12 cellular contexts compared by ENCODE assay signal in genomic region chr2:237438082-237438925, GRCh38. TPM values are rescaled to one million over a fixed set of nuclear protein-coding genes. Genes with fewer than 3 reads are reported as not detected.
A peak's percentile ranks its signal among the peaks of the same experiment; 100 is the strongest.
DNase-seq lines count a peak whose midpoint lies in the region; ATAC-seq, FAIRE-seq and TF ChIP-seq lines count a peak whose summit lies in the region.
"Had no signal": no experiment of that assay in that cellular context is flagged by ENCODE, and none has a peak within 500 bp of the region (broad histone marks: within the 10 kb centered on the region; RNA-seq: fewer than 3 reads in every experiment).

No MANE protein-coding gene starts in this region.

- no peak for FAIRE-seq in keratinocyte (lab: Jason Lieb, UNC)

- no peaks in the 10 kb centered on the region for H3K27me3 ChIP-seq in keratinocyte (ENCODE audit: control insufficient read depth, extremely low read depth, insufficient read depth, low read length)

- no peaks in the 10 kb centered on the region for H3K9me3 ChIP-seq in keratinocyte (ENCODE audit: control insufficient read depth, low read depth, low read length)
- H3K9me3 ChIP-seq: prostate gland had no signal

- H4K20me1 ChIP-seq in keratinocyte (ENCODE audit: control insufficient read depth, extremely low read depth, insufficient read depth, low read length): no peaks in the 10 kb centered on the region

- no peaks in the 10 kb centered on the region for H3K27me3 Mint-ChIP-seq in stimulated activated naive CD8-positive, alpha-beta T cell treated with anti-CD3 and anti-CD28 coated beads, Interleukin-15, amount 100 ng/mL, for 72 hours

- TF ChIP-seq CTCF in keratinocyte (optimal IDR thresholded peaks at IDR 0.05 in 1 of 3, IDR thresholded peaks at IDR 0.05 in 1 of 3, conservative IDR thresholded peaks at IDR 0.05 in 1 of 3; ENCODE audit: extremely low read depth in 1 of 3, insufficient read depth in 2 of 3, low read length in 3 of 3) (no peak), RWPE1 (conservative IDR thresholded peaks at IDR 0.05; ENCODE audit: low read depth) (no peak)

- H3K36me3 ChIP-seq in keratinocyte (ENCODE audit: control insufficient read depth in 2 of 2, extremely low read depth in 1 of 2, insufficient read depth in 2 of 2, low read length in 2 of 2): no peaks in the 10 kb centered on the region
- H3K36me3 ChIP-seq: prostate gland had no signal

- no peak overlapping the region for H3K27ac Mint-ChIP-seq in stimulated activated naive CD8-positive, alpha-beta T cell treated with anti-CD3 and anti-CD28 coated beads, Interleukin-15, amount 100 ng/mL, for 72 hours
- H3K27ac Mint-ChIP-seq: IgD-negative memory B cell had no signal

- peaks cover 16% of the 10 kb centered on the region for H3K4me1 ChIP-seq in keratinocyte (ENCODE audit: control insufficient read depth, extremely low read depth, insufficient read depth, low read length)

- ATAC-seq in stimulated activated naive CD8-positive, alpha-beta T cell treated with anti-CD3 and anti-CD28 coated beads, Interleukin-15, Interleukin-2, amounts not matched to agents 100 U/mL and 50 U/mL, for 24 hours: no peak
- no peak for ATAC-seq in stimulated activated naive CD8-positive, alpha-beta T cell treated with anti-CD3 and anti-CD28 coated beads, Interleukin-15, amount 100 ng/mL, for 72 hours

- H3K4me3 ChIP-seq in keratinocyte (ENCODE audit: control insufficient read depth in 2 of 3, extremely low read depth in 1 of 3, insufficient read depth in 2 of 3, low read depth in 1 of 3, low read length in 3 of 3): no peak overlapping the region
- H3K4me3 ChIP-seq: prostate gland had no signal

- DNase-seq in stimulated activated naive CD8-positive, alpha-beta T cell treated with anti-CD3 and anti-CD28 coated beads, Interleukin-15, Interleukin-2, amounts not matched to agents 100 U/mL and 50 U/mL, for 24 hours: peak; percentile 18
- no peak for DNase-seq in stimulated activated naive CD8-positive, alpha-beta T cell treated with anti-CD3 and anti-CD28 coated beads, Interleukin-15, amount 100 ng/mL, for 72 hours
- DNase-seq in RKO (ENCODE audit: low spot score): peak; percentile 7
- DNase-seq in keratinocyte (ENCODE audit: low read depth, low spot score): no peak
- DNase-seq in RWPE1 (ENCODE audit: low spot score): no peak
- DNase-seq in NCI-H187 treated with DMSO at 0.1 percent for 48 hours (lab: John Stamatoyannopoulos, UW): no peak
- no peak for DNase-seq in stimulated activated CD4-positive, alpha-beta T cell treated with anti-CD3 and anti-CD28 coated beads, Interleukin-4, amount 100 ng/mL, for 1 hour
- no peak for DNase-seq in stimulated activated CD4-positive, alpha-beta T cell treated with anti-CD3 and anti-CD28 coated beads, Interleukin-4, amount 100 ng/mL, for 24 hours
- DNase-seq: activated CD4-positive, alpha-beta T cell treated with anti-CD3 and anti-CD28 coated beads, Interleukin-2, amount 50 U/mL, for 4 hours; stimulated activated CD8-positive, alpha-beta memory T cell treated with anti-CD3 and anti-CD28 coated beads, Interleukin-4, amount 100 ng/mL, for 48 hours had no signal

- H2AFZ ChIP-seq in keratinocyte (ENCODE audit: control insufficient read depth, low read length): peak overlapping the region; percentile 57

- dilution Hi-C loops in keratinocyte (cut with MboI; ENCODE audit: extremely low pct_ligation_motif_present, low sequenced_read_pairs): no loop called here

- H3K79me2 ChIP-seq in keratinocyte (ENCODE audit: control insufficient read depth, insufficient read depth, low read length): no peaks in the 10 kb centered on the region

- no peak overlapping the region for H3K4me2 ChIP-seq in keratinocyte (ENCODE audit: control insufficient read depth, extremely low read depth, insufficient read depth, low read depth, low read length)

- H3K4me3 Mint-ChIP-seq in stimulated activated naive CD8-positive, alpha-beta T cell treated with anti-CD3 and anti-CD28 coated beads, Interleukin-15, amount 100 ng/mL, for 72 hours: no peak overlapping the region
- H3K4me3 Mint-ChIP-seq: IgD-negative memory B cell had no signal

- no peak overlapping the region for H3K9ac ChIP-seq in keratinocyte (ENCODE audit: control insufficient read depth, extremely low read depth, insufficient read depth, low read length)

- POLR2A ChIA-PET in RWPE1 (lab: Yijun Ruan, JAX; ENCODE audit: low non-redundant PET): no interaction called here

- peaks cover 98% of the 10 kb centered on the region for H3K4me1 Mint-ChIP-seq in stimulated activated naive CD8-positive, alpha-beta T cell treated with anti-CD3 and anti-CD28 coated beads, Interleukin-15, amount 100 ng/mL, for 72 hours

- peaks cover 0 to 3% of the 10 kb centered on the region in 2 donors for H3K9me3 Mint-ChIP-seq in stimulated activated naive CD8-positive, alpha-beta T cell treated with anti-CD3 and anti-CD28 coated beads, Interleukin-15, amount 100 ng/mL, for 72 hours

- CTCF ChIA-PET in RWPE1 (lab: Yijun Ruan, JAX): interaction anchor here (0.7 kb wide), 1 partner anchor 68 kb away, joined by 3 read pairs; no protein-coding TSS in a partner anchor

- no peaks in the 10 kb centered on the region for H3K9me1 ChIP-seq in keratinocyte (ENCODE audit: control insufficient read depth, extremely low read depth, insufficient read depth, low read length)

- H3K27ac ChIP-seq in keratinocyte (ENCODE audit: control insufficient read depth, insufficient read depth, low read length) (no peak overlapping the region), RWPE1 (no peak overlapping the region)
- H3K27ac ChIP-seq: prostate gland had no signal

RNA-seq across cellular contexts. Expression of gene COL6A3, which starts 24.3 kb away (rescaled TPM):
- polyA plus RNA-seq in keratinocyte: 0.01 TPM in 1 of 3 replicates, not detected in the others
- polyA plus RNA-seq in keratinocyte (2011; ENCODE audit: low read depth): not detected
- 0.01 TPM in 2 replicates for polyA plus RNA-seq in keratinocyte (2011; cell fraction: cytosol; rRNA removed)
- polyA plus RNA-seq in keratinocyte (2011; cell fraction: nucleus; rRNA removed): 0.01 TPM in 1 of 2 replicates, not detected in the other
- 0.02 TPM in 1 of 2 replicates, not detected in the other for polyA plus RNA-seq in keratinocyte (2012; ENCODE audit: low replicate concordance)
- 1.9 TPM in 1 of 3 replicates, not detected in the others for polyA minus RNA-seq in keratinocyte
- not detected for polyA minus RNA-seq in keratinocyte (2011; cell fraction: cytosol; rRNA and poly(A)+ RNA removed)
- polyA minus RNA-seq in keratinocyte (2011; cell fraction: nucleus; rRNA and poly(A)+ RNA removed): not detected in 2 replicates
- polyA plus RNA-seq: IgD-negative memory B cell had no signal

RNA-seq across cellular contexts. Expression of gene MLPH, which starts 48.7 kb away (rescaled TPM):
- polyA plus RNA-seq in keratinocyte: 0.67 to 1.8 TPM (median 1.0 TPM) in 3 replicates
- 3.4 TPM for polyA plus RNA-seq in keratinocyte (2011; ENCODE audit: low read depth)
- polyA plus RNA-seq in keratinocyte (2011; cell fraction: cytosol; rRNA removed): 0.67 and 0.70 TPM in 2 replicates
- polyA plus RNA-seq in keratinocyte (2011; cell fraction: nucleus; rRNA removed): 2.4 and 2.5 TPM in 2 replicates
- polyA plus RNA-seq in keratinocyte (2012; ENCODE audit: low replicate concordance): 0.83 and 5.8 TPM in 2 replicates
- 1.9 to 3.7 TPM (median 3.0 TPM) in 3 replicates for polyA minus RNA-seq in keratinocyte
- polyA minus RNA-seq in keratinocyte (2011; cell fraction: cytosol; rRNA and poly(A)+ RNA removed): 3.5 TPM
- 1.3 and 1.6 TPM in 2 replicates for polyA minus RNA-seq in keratinocyte (2011; cell fraction: nucleus; rRNA and poly(A)+ RNA removed)
- polyA plus RNA-seq: IgD-negative memory B cell had no signal

Comparison
In these comparisons a context has a peak if more than half of its experiments do, and no peak if none do; other contexts are left out.
1. DNase-seq: peak in stimulated activated naive CD8-positive, alpha-beta T cell treated with anti-CD3 and anti-CD28 coated beads, Interleukin-15, Interleukin-2, amounts not matched to agents 100 U/mL and 50 U/mL, for 24 hours (single experiment) and RKO (single experiment); none in stimulated activated naive CD8-positive, alpha-beta T cell treated with anti-CD3 and anti-CD28 coated beads, Interleukin-15, amount 100 ng/mL, for 72 hours (0 of 2), keratinocyte (single experiment), RWPE1 (single experiment), NCI-H187 treated with DMSO at 0.1 percent for 48 hours (single experiment), stimulated activated CD4-positive, alpha-beta T cell treated with anti-CD3 and anti-CD28 coated beads, Interleukin-4, amount 100 ng/mL, for 1 hour (single experiment) and stimulated activated CD4-positive, alpha-beta T cell treated with anti-CD3 and anti-CD28 coated beads, Interleukin-4, amount 100 ng/mL, for 24 hours (single experiment).